19 cellular contexts compared by ENCODE assay signal in genomic region chr6:166939276-166939816, GRCh38. TPM values are rescaled to one million over a fixed set of nuclear protein-coding genes. Genes with fewer than 3 reads are reported as not detected.
DNase-seq lines count a peak whose midpoint lies in the region; ATAC-seq lines count a peak whose summit lies in the region.
"Had no signal": no experiment of that assay in that cellular context is flagged by ENCODE, and none has a peak within 500 bp of the region (broad histone marks: within the 10 kb centered on the region; RNA-seq: fewer than 3 reads in every experiment).

No MANE protein-coding gene starts in this region.

- H3K4me1 ChIP-seq in naive thymus-derived CD4-positive, alpha-beta T cell (ENCODE audit: control insufficient read depth in 2 of 2, insufficient read depth in 2 of 2, low read length in 2 of 2) = peaks cover 0 to 27% of the 10 kb centered on the region in 2 donors

- H3K9me3 Mint-ChIP-seq in naive thymus-derived CD4-positive, alpha-beta T cell = no peaks in the 10 kb centered on the region

- intact Hi-C loops in naive thymus-derived CD4-positive, alpha-beta T cell (cut with micrococcal nuclease) = loop anchor here in 1 of 2 donors (5.0 kb wide), 1 partner anchor 48 kb away; no protein-coding TSS in a partner anchor
- intact Hi-C loops in Right ventricle myocardium superior (cut with DNase I) = no loop called here

- DNase-seq in NCI-H2227 treated with DMSO at 0.1 percent for 48 hours (lab: John Stamatoyannopoulos, UW) (peak; percentile 32), NCI-H2227 (lab: John Stamatoyannopoulos, UW; ENCODE audit: unreplicated experiment) (no peak), Ammon's horn (ENCODE audit: low spot score) (peak; percentile 75), SK-N-MC (ENCODE audit: low read depth, low spot score) (no peak), AG08395 (ENCODE audit: low spot score) (no peak), Right ventricle myocardium superior (no peak)
- no peak for DNase-seq in naive thymus-derived CD4-positive, alpha-beta T cell
- DNase-seq: C1 segment of cervical spinal cord, DND-41, GOT3, Karpas-422, MG63, NCI-H1092, NCI-H1694 treated with DMSO at 0.1 percent for 48 hours, NCI-H510A treated with DMSO at 0.1 percent for 48 hours, SHP77 had no signal

- H3K27ac ChIP-seq in SK-N-MC = no peak overlapping the region
- H3K27ac ChIP-seq in naive thymus-derived CD4-positive, alpha-beta T cell (ENCODE audit: low read depth, low read length) = no peak overlapping the region

- no peak overlapping the region for H3K9ac ChIP-seq in SK-N-MC (ENCODE audit: insufficient read length)

- no peaks in the 10 kb centered on the region for H3K27me3 ChIP-seq in naive thymus-derived CD4-positive, alpha-beta T cell (ENCODE audit: control insufficient read depth in 2 of 2, insufficient read depth in 2 of 2, low read length in 2 of 2)
- H3K27me3 ChIP-seq: MG63 had no signal

- H3K36me3 ChIP-seq in SK-N-MC (ENCODE audit: insufficient read depth, low read length) = no peaks in the 10 kb centered on the region
- H3K36me3 ChIP-seq in naive thymus-derived CD4-positive, alpha-beta T cell (ENCODE audit: control insufficient read depth in 2 of 3, insufficient read depth in 3 of 3, low read length in 3 of 3) = peaks cover 10 to 45% (median 21%) of the 10 kb centered on the region in 3 experiments
- H3K36me3 ChIP-seq: MG63 had no signal

- peak overlapping the region; percentile 26; the same call in 1 of the 2 replicates for H3K4me3 ChIP-seq in SK-N-MC
- H3K4me3 ChIP-seq in naive thymus-derived CD4-positive, alpha-beta T cell (ENCODE audit: low read length) = no peak overlapping the region
- H3K4me3 ChIP-seq: GM12878, MG63 had no signal

- H3K27ac Mint-ChIP-seq in naive thymus-derived CD4-positive, alpha-beta T cell = peak overlapping the region in 5 of 9 donors; percentile 7 to 83 (median 73)

- H3K9me3 ChIP-seq in SK-N-MC (ENCODE audit: low read depth, low read length) = no peaks in the 10 kb centered on the region
- H3K9me3 ChIP-seq in naive thymus-derived CD4-positive, alpha-beta T cell (ENCODE audit: control insufficient read depth in 2 of 3, low read length in 3 of 3) = no peaks in the 10 kb centered on the region
- H3K9me3 ChIP-seq: MG63 had no signal

- H3K4me3 Mint-ChIP-seq in naive thymus-derived CD4-positive, alpha-beta T cell = no peak overlapping the region

- H3K4me1 Mint-ChIP-seq in naive thymus-derived CD4-positive, alpha-beta T cell = peaks cover 19 to 62% (median 39%) of the 10 kb centered on the region in 7 donors

- ATAC-seq in naive thymus-derived CD4-positive, alpha-beta T cell = no peak
- ATAC-seq in HG02759 (IDR thresholded peaks at IDR 0.05; ENCODE audit: unreplicated experiment) (no peak), Right ventricle myocardium superior (ENCODE audit: poor library complexity) (no peak)
- ATAC-seq: GM12878, SK-N-SH treated with all-trans-retinoic acid at 6 μM for 48 hours had no signal

- H3K36me3 Mint-ChIP-seq in naive thymus-derived CD4-positive, alpha-beta T cell = peaks cover 11 to 39% (median 30%) of the 10 kb centered on the region in 5 donors

- no peaks in the 10 kb centered on the region for H3K27me3 Mint-ChIP-seq in naive thymus-derived CD4-positive, alpha-beta T cell

- POLR2A ChIA-PET in naive thymus-derived CD4-positive, alpha-beta T cell (lab: Charles Lee) = interaction anchor here (0.5 to 14.0 kb wide), 2 partner anchors 12 to 15 kb away, joined by 3 to 213 read pairs; partner anchors contain the start of gene RNASET2

- CTCF ChIA-PET in naive thymus-derived CD4-positive, alpha-beta T cell (lab: Charles Lee) = interaction anchor here (1.5 to 5.1 kb wide), 3 partner anchors 11 to 50 kb away, joined by 3 to 39 read pairs (median 8); no protein-coding TSS in a partner anchor

RNA-seq across cellular contexts. Expression of gene RNASET2, which starts 17.0 kb away (rescaled TPM):
- 100 to 1,000 TPM; 147 to 332 (median 264) TPM for total RNA-seq in naive thymus-derived CD4-positive, alpha-beta T cell
- polyA plus RNA-seq in naive thymus-derived CD4-positive, alpha-beta T cell = 100 to 1,000 TPM; 521 to 683 TPM
- total RNA-seq in Right ventricle myocardium superior = 12.3 TPM

RNA-seq across cellular contexts. Expression of gene CEP43, which starts 59.9 kb away (rescaled TPM):
- 10 to 100 TPM; 11.5 to 17.6 (median 15.5) TPM for total RNA-seq in naive thymus-derived CD4-positive, alpha-beta T cell
- polyA plus RNA-seq in naive thymus-derived CD4-positive, alpha-beta T cell = 1 to 10 TPM; 3.3 to 3.8 TPM
- total RNA-seq in Right ventricle myocardium superior = 13.2 TPM

Comparison
In these comparisons a context has a peak if more than half of its experiments do, and no peak if none do; other contexts are left out.
1. DNase-seq: peak in NCI-H2227 treated with DMSO at 0.1 percent for 48 hours (single experiment) and Ammon's horn (single experiment); none in NCI-H2227 (single experiment), SK-N-MC (single experiment), naive thymus-derived CD4-positive, alpha-beta T cell (0 of 9), AG08395 (single experiment) and Right ventricle myocardium superior (single experiment).
2. RNA of gene RNASET2, which starts 17.0 kb away (total RNA-seq): 147 to 332 TPM in naive thymus-derived CD4-positive, alpha-beta T cell; 12.3 TPM in Right ventricle myocardium superior (single experiment); every median in the first group is over 10 times any median in the second.